Comparison of ENCODE assay signal across 7 cellular contexts in genomic region chr10:110303681-110304080, GRCh38. TPM values are rescaled to one million over a fixed set of nuclear protein-coding genes. Genes with fewer than 3 reads are reported as not detected.
DNase-seq lines count a peak whose midpoint lies in the region; ATAC-seq lines count a peak whose summit lies in the region.

No MANE protein-coding gene starts in this region.

- H3K9me3 ChIP-seq in HUES48 (ENCODE audit: control insufficient read depth, insufficient read depth, low read length) (no peaks in the 10 kb centered on the region), iPS-20b (ENCODE audit: insufficient read depth, low read depth, low read length) (no peaks in the 10 kb centered on the region), subcutaneous abdominal adipose tissue (ENCODE audit: control insufficient read depth in 5 of 5, low read length in 5 of 5) (no peaks in the 10 kb centered on the region)

- H3K4me1 Mint-ChIP-seq in activated T-helper 2 cell treated with anti-CD3 and anti-CD28 coated beads, Interferon-gamma antibody, Interleukin-2, Interleukin-4, amounts not matched to agents 10 μg/mL and 5 μg/mL and 100 μg/mL, durations not matched to agents 14 hours and 24 hours and 36 hours (ENCODE audit: low read depth) = peaks cover 38% of the 10 kb centered on the region

- H3K4me1 ChIP-seq in HUES48 (ENCODE audit: control insufficient read depth, insufficient read depth, low read length) = peaks cover 8% of the 10 kb centered on the region; the same call in 1 of the 2 replicates
- H3K4me1 ChIP-seq in iPS-20b (ENCODE audit: insufficient read depth, low read length) = peaks cover 8% of the 10 kb centered on the region
- H3K4me1 ChIP-seq in subcutaneous abdominal adipose tissue (ENCODE audit: control insufficient read depth in 5 of 5, insufficient read depth in 5 of 5, low read length in 5 of 5) = peaks cover 0 to 52% (median 46%) of the 10 kb centered on the region in 5 donors

- H3K36me3 ChIP-seq in HUES48 (ENCODE audit: control insufficient read depth, insufficient read depth, low read length) = peaks cover 48% of the 10 kb centered on the region
- peaks cover 51% of the 10 kb centered on the region for H3K36me3 ChIP-seq in iPS-20b (ENCODE audit: insufficient read depth, low read depth, low read length)
- peaks cover 11 to 30% (median 21%) of the 10 kb centered on the region in 5 donors for H3K36me3 ChIP-seq in subcutaneous abdominal adipose tissue (ENCODE audit: control insufficient read depth in 5 of 5, insufficient read depth in 5 of 5, low read length in 5 of 5)

- peaks cover 43% of the 10 kb centered on the region for H3K36me3 Mint-ChIP-seq in activated T-helper 2 cell treated with anti-CD3 and anti-CD28 coated beads, Interferon-gamma antibody, Interleukin-2, Interleukin-4, amounts not matched to agents 10 μg/mL and 5 μg/mL and 100 μg/mL, durations not matched to agents 14 hours and 24 hours and 36 hours (ENCODE audit: low read depth)

- H3K27me3 Mint-ChIP-seq in activated T-helper 2 cell treated with anti-CD3 and anti-CD28 coated beads, Interferon-gamma antibody, Interleukin-2, Interleukin-4, amounts not matched to agents 10 μg/mL and 5 μg/mL and 100 μg/mL, durations not matched to agents 14 hours and 24 hours and 36 hours (ENCODE audit: low read depth) = no peaks in the 10 kb centered on the region

- H3K27me3 ChIP-seq in HUES48 (ENCODE audit: control insufficient read depth, insufficient read depth, low read length) = no peaks in the 10 kb centered on the region
- H3K27me3 ChIP-seq in iPS-20b (ENCODE audit: insufficient read depth, low read length) = no peaks in the 10 kb centered on the region
- no peaks in the 10 kb centered on the region for H3K27me3 ChIP-seq in subcutaneous abdominal adipose tissue (ENCODE audit: control insufficient read depth in 5 of 5, insufficient read depth in 4 of 5, low read length in 5 of 5)

- no peak for DNase-seq in activated T-helper 2 cell treated with anti-CD3 and anti-CD28 coated beads, Interferon-gamma antibody, Interleukin-2, Interleukin-4, amounts not matched to agents 10 μg/mL and 5 μg/mL and 100 μg/mL, durations not matched to agents 14 hours and 24 hours and 36 hours (ENCODE audit: low spot score)
- no peak for DNase-seq in midbrain (lab: John Stamatoyannopoulos, UW)
- no peak for DNase-seq in activated CD8-positive, alpha-beta memory T cell treated with anti-CD3 and anti-CD28 coated beads for 24 hours

- peak overlapping the region; percentile 88 for H3K4me3 Mint-ChIP-seq in activated T-helper 2 cell treated with anti-CD3 and anti-CD28 coated beads, Interferon-gamma antibody, Interleukin-2, Interleukin-4, amounts not matched to agents 10 μg/mL and 5 μg/mL and 100 μg/mL, durations not matched to agents 14 hours and 24 hours and 36 hours (ENCODE audit: low read depth)

- peak overlapping the region; percentile 80 for H3K4me3 ChIP-seq in HUES48 (ENCODE audit: low read depth, low read length)
- peak overlapping the region; percentile 100 for H3K4me3 ChIP-seq in iPS-20b (ENCODE audit: low read length)
- H3K4me3 ChIP-seq in subcutaneous abdominal adipose tissue (ENCODE audit: low read depth in 1 of 5, low read length in 5 of 5) = peak overlapping the region; percentile 81 to 94 (median 91)

- ATAC-seq in GM21723 (IDR thresholded peaks at IDR 0.05; ENCODE audit: unreplicated experiment) = no peak

- no peaks in the 10 kb centered on the region for H3K9me3 Mint-ChIP-seq in activated T-helper 2 cell treated with anti-CD3 and anti-CD28 coated beads, Interferon-gamma antibody, Interleukin-2, Interleukin-4, amounts not matched to agents 10 μg/mL and 5 μg/mL and 100 μg/mL, durations not matched to agents 14 hours and 24 hours and 36 hours

- peak overlapping the region; percentile 75 for H3K27ac Mint-ChIP-seq in activated T-helper 2 cell treated with anti-CD3 and anti-CD28 coated beads, Interferon-gamma antibody, Interleukin-2, Interleukin-4, amounts not matched to agents 10 μg/mL and 5 μg/mL and 100 μg/mL, durations not matched to agents 14 hours and 24 hours and 36 hours

- H3K9ac ChIP-seq in HUES48 (ENCODE audit: low read depth, low read length) = peak overlapping the region; percentile 85
- H3K9ac ChIP-seq in iPS-20b (ENCODE audit: low read depth, low read length) = peak overlapping the region; percentile 99
- H3K9ac ChIP-seq in subcutaneous abdominal adipose tissue (ENCODE audit: low read length in 5 of 5) = peak overlapping the region; percentile 39 to 97 (median 95)

- intact Hi-C loops in activated T-helper 2 cell treated with anti-CD3 and anti-CD28 coated beads, Interferon-gamma antibody, Interleukin-2, Interleukin-4, amounts not matched to agents 10 μg/mL and 5 μg/mL and 100 μg/mL, durations not matched to agents 14 hours and 24 hours and 36 hours (cut with micrococcal nuclease) = loop anchor here (2.0 to 10.0 kb wide), 3 partner anchors 77 to 571 kb away; partner anchors contain the start of gene PDCD4

- peak overlapping the region; percentile 97 for H3K27ac ChIP-seq in HUES48 (ENCODE audit: low read depth, low read length)
- H3K27ac ChIP-seq in iPS-20b (ENCODE audit: low read length) = peak overlapping the region; percentile 68
- peak overlapping the region; percentile 89 for H3K27ac ChIP-seq in subcutaneous abdominal adipose tissue (ENCODE audit: low read depth, low read length)

RNA-seq across cellular contexts. Expression of gene SMNDC1, which starts 1.0 kb away (rescaled TPM):
- total RNA-seq in activated T-helper 2 cell treated with anti-CD3 and anti-CD28 coated beads, Interferon-gamma antibody, Interleukin-2, Interleukin-4, amounts not matched to agents 10 μg/mL and 5 μg/mL and 100 μg/mL, durations not matched to agents 14 hours and 24 hours and 36 hours = 40.2 and 43.1 TPM in 2 replicates
